In genomic region chr1:241464985-241465384, GRCh38 we compare ENCODE assay signal across 26 cellular contexts. TPM values are rescaled to one million over a fixed set of nuclear protein-coding genes. Genes with fewer than 3 reads are reported as not detected.
A peak's percentile ranks its signal among the peaks of the same experiment; 100 is the strongest.
DNase-seq lines count a peak whose midpoint lies in the region; ATAC-seq, FAIRE-seq and TF ChIP-seq lines count a peak whose summit lies in the region.
"Had no signal": no experiment of that assay in that cellular context is flagged by ENCODE, and none has a peak within 500 bp of the region (broad histone marks: within the 10 kb centered on the region; RNA-seq: fewer than 3 reads in every experiment).

No MANE protein-coding gene starts in this region.

- no peak overlapping the region for H4K5ac ChIP-seq in H9 (ENCODE audit: insufficient read length, low read depth, low read length)

- no peak overlapping the region for H3K18ac ChIP-seq in H9 (ENCODE audit: insufficient read length, low read depth, low read length)

- POLR2A ChIA-PET in A673 (lab: Charles Lee; ENCODE audit: low non-redundant PET) = no interaction called here
- POLR2A ChIA-PET in GM12878 (lab: Charles Lee) = no interaction called here
- POLR2A ChIA-PET in RWPE1 (lab: Yijun Ruan, JAX; ENCODE audit: low non-redundant PET) = no interaction called here

- H2AFZ ChIP-seq in H9 (ENCODE audit: low read length) = no peak overlapping the region
- H2AFZ ChIP-seq in GM12878 (ENCODE audit: control insufficient read depth, low read depth, low read length) = no peak overlapping the region

- H3K27ac ChIP-seq in A673 (ENCODE audit: low read depth, low read length, poor library complexity, severe bottlenecking) (no peak overlapping the region), H9 (ENCODE audit: insufficient read length, low read depth, low read length) (no peak overlapping the region), GM12878 (ENCODE audit: control insufficient read depth, insufficient read depth) (no peak overlapping the region), iPS DF 6.9 (ENCODE audit: low read length) (no peak overlapping the region), RWPE1 (no peak overlapping the region)
- H3K27ac ChIP-seq: BLaER1, left ventricle myocardium inferior, sigmoid colon, SK-N-MC, uterus had no signal

- H2BK20ac ChIP-seq in H9 (ENCODE audit: low read depth, low read length, poor library complexity, severe bottlenecking) = no peak overlapping the region

- in situ Hi-C loops in GM12878 (cut with MboI) = no loop called here

- no peaks in the 10 kb centered on the region for H3K36me3 Mint-ChIP-seq in H9 (ENCODE audit: insufficient read depth in 1 of 3, low read depth in 3 of 3)
- no peaks in the 10 kb centered on the region for H3K36me3 Mint-ChIP-seq in activated T-helper 2 cell treated with anti-CD3 and anti-CD28 coated beads, Interferon-gamma antibody, Interleukin-2, Interleukin-4, amounts not matched to agents 10 μg/mL and 5 μg/mL and 100 μg/mL, durations not matched to agents 14 hours and 24 hours and 36 hours (ENCODE audit: low read depth)
- H3K36me3 Mint-ChIP-seq: activated naive CD4-positive, alpha-beta T cell treated with anti-CD3 and anti-CD28 coated beads, Interleukin-2, amount 50 U/mL, for 72 hours had no signal

- no peaks in the 10 kb centered on the region for H3K9me3 Mint-ChIP-seq in H9
- no peaks in the 10 kb centered on the region for H3K9me3 Mint-ChIP-seq in activated T-helper 2 cell treated with anti-CD3 and anti-CD28 coated beads, Interferon-gamma antibody, Interleukin-2, Interleukin-4, amounts not matched to agents 10 μg/mL and 5 μg/mL and 100 μg/mL, durations not matched to agents 14 hours and 24 hours and 36 hours
- H3K9me3 Mint-ChIP-seq: activated naive CD4-positive, alpha-beta T cell treated with anti-CD3 and anti-CD28 coated beads, Interleukin-2, amount 50 U/mL, for 72 hours; stimulated activated naive CD8-positive, alpha-beta T cell treated with anti-CD3 and anti-CD28 coated beads, Interleukin-15, amount 100 ng/mL, for 72 hours had no signal

- intact Hi-C loops in A673 (cut with micrococcal nuclease; ENCODE audit: unreplicated experiment) (no loop called here), GM12878 (cut with micrococcal nuclease; ENCODE audit: unreplicated experiment) (no loop called here)
- intact Hi-C loops in activated T-helper 2 cell treated with anti-CD3 and anti-CD28 coated beads, Interferon-gamma antibody, Interleukin-2, Interleukin-4, amounts not matched to agents 10 μg/mL and 5 μg/mL and 100 μg/mL, durations not matched to agents 14 hours and 24 hours and 36 hours (cut with micrococcal nuclease) = no loop called here

- 0 out of 2 replicates have a peak, but pooled peaks have one; percentile 2 for TF ChIP-seq RAD21 in GM12878 (IDR thresholded peaks at IDR 0.05; ENCODE audit: insufficient read depth, low read depth, low read length)

- TF ChIP-seq CTCF in A673 (conservative IDR thresholded peaks at IDR 0.05; ENCODE audit: low read depth, low read length) (0 out of 2 replicates have a peak, but pooled peaks have one; percentile 12), H9 (conservative IDR thresholded peaks at IDR 0.05) (peak; percentile 54; the same call in 2 of the 3 replicates), GM12878 (IDR thresholded peaks at IDR 0.05 in 2 of 3, conservative IDR thresholded peaks at IDR 0.05 in 1 of 3; ENCODE audit: control insufficient read depth in 2 of 3, extremely low read depth in 1 of 3, insufficient read depth in 1 of 3, low read depth in 3 of 3, low read length in 3 of 3) (no peak), RWPE1 (conservative IDR thresholded peaks at IDR 0.05; ENCODE audit: low read depth) (no peak)

- H3K4me1 Mint-ChIP-seq in H9 = no peaks in the 10 kb centered on the region
- no peaks in the 10 kb centered on the region for H3K4me1 Mint-ChIP-seq in activated T-helper 2 cell treated with anti-CD3 and anti-CD28 coated beads, Interferon-gamma antibody, Interleukin-2, Interleukin-4, amounts not matched to agents 10 μg/mL and 5 μg/mL and 100 μg/mL, durations not matched to agents 14 hours and 24 hours and 36 hours (ENCODE audit: low read depth)
- H3K4me1 Mint-ChIP-seq: stimulated activated naive CD8-positive, alpha-beta T cell treated with anti-CD3 and anti-CD28 coated beads, Interleukin-15, amount 100 ng/mL, for 72 hours; T-helper 17 cell had no signal

- peaks cover 9% of the 10 kb centered on the region for H3K4me1 ChIP-seq in A673 (ENCODE audit: insufficient read depth, low read length, poor library complexity, severe bottlenecking)
- H3K4me1 ChIP-seq in H9 (ENCODE audit: insufficient read depth, low read length) = no peaks in the 10 kb centered on the region
- no peaks in the 10 kb centered on the region for H3K4me1 ChIP-seq in GM12878 (ENCODE audit: control insufficient read depth, insufficient read depth, low read length)
- no peaks in the 10 kb centered on the region for H3K4me1 ChIP-seq in iPS DF 6.9 (ENCODE audit: control insufficient read depth, insufficient read depth, low read length)
- H3K4me1 ChIP-seq: BLaER1, left ventricle myocardium inferior, sigmoid colon, uterus had no signal

- no peaks in the 10 kb centered on the region for H3K36me3 ChIP-seq in A673 (ENCODE audit: insufficient read depth, low read length, poor library complexity, severe bottlenecking)
- no peaks in the 10 kb centered on the region for H3K36me3 ChIP-seq in GM12878 (ENCODE audit: control insufficient read depth in 2 of 2, insufficient read depth in 2 of 2, low read length in 1 of 2)
- no peaks in the 10 kb centered on the region for H3K36me3 ChIP-seq in iPS DF 6.9 (ENCODE audit: control insufficient read depth, insufficient read depth, low read length)
- H3K36me3 ChIP-seq: BLaER1, left ventricle myocardium inferior, sigmoid colon, uterus had no signal

- H3K79me2 ChIP-seq in H9 (ENCODE audit: insufficient read depth, low read length) (no peaks in the 10 kb centered on the region), GM12878 (ENCODE audit: control insufficient read depth, insufficient read depth, low read length) (no peaks in the 10 kb centered on the region)

- DNase-seq in A673 (ENCODE audit: low spot score) (no peak), H9 (no peak), GM12878 (ENCODE audit: low read depth, low spot score) (no peak), iPS DF 6.9 (ENCODE audit: low read depth, low spot score) (peak; percentile 13), NOMO-1 (lab: John Stamatoyannopoulos, UW; ENCODE audit: unreplicated experiment in 2 of 2) (no peak), RWPE1 (ENCODE audit: low spot score) (no peak)
- no peak for DNase-seq in activated T-helper 2 cell treated with anti-CD3 and anti-CD28 coated beads, Interferon-gamma antibody, Interleukin-2, Interleukin-4, amounts not matched to agents 10 μg/mL and 5 μg/mL and 100 μg/mL, durations not matched to agents 14 hours and 24 hours and 36 hours (ENCODE audit: low spot score)
- DNase-seq: activated CD8-positive, alpha-beta T cell treated with anti-CD3 and anti-CD28 coated beads, Interleukin-2, amount 10 ng/mL, durations not matched to agents 7 days and 5 days; amygdala; DMS79 treated with DMSO at 0.1 percent for 48 hours; GF-D8; left ventricle myocardium inferior; mesenchymal stem cell; NCI-H1417 treated with DMSO at 0.1 percent for 48 hours; NCI-H2029 treated with DMSO at 0.1 percent for 48 hours; NCI-H226; NCI-H69; sigmoid colon; stimulated activated CD4-positive, alpha-beta T cell treated with anti-CD3 and anti-CD28 coated beads, Interleukin-12 subunit alpha, Interleukin-12 subunit beta, amount 100 ng/mL, for 4 hours; stimulated activated CD4-positive, alpha-beta T cell treated with anti-CD3 and anti-CD28 coated beads, Interleukin-2, amount 100 ng/mL, for 48 hours; stimulated activated naive CD8-positive, alpha-beta T cell treated with anti-CD3 and anti-CD28 coated beads, Interleukin-15, amount 100 ng/mL, for 72 hours; T-helper 17 cell; uterus had no signal

- H3K23ac ChIP-seq in H9 (ENCODE audit: insufficient read length, low read depth, low read length) = no peak overlapping the region

- no peak overlapping the region for H2BK5ac ChIP-seq in H9 (ENCODE audit: insufficient read length, low read length)

- no peaks in the 10 kb centered on the region for H3K23me2 ChIP-seq in H9 (ENCODE audit: insufficient read length, low read depth, low read length, poor library complexity, severe bottlenecking)

- SMC1A ChIA-PET in GM12878 (lab: Charles Lee; ENCODE audit: uncharacterized antibody, unreplicated experiment) = no interaction called here

- H4K8ac ChIP-seq in H9 (replicated peaks; ENCODE audit: insufficient read length, low read depth, low read length) = no peak overlapping the region

- BruUV-seq in A673 (replicated peaks; lab: Mats Ljungman, UMichigan) = no TSS peak
- BruUV-seq in GM12878 (replicated peaks; lab: Mats Ljungman, UMichigan) = no TSS peak

- no peak overlapping the region for H3T11ph ChIP-seq in H9 (ENCODE audit: low read length)

- no peaks in the 10 kb centered on the region for H3K27me3 ChIP-seq in A673 (replicated peaks; ENCODE audit: insufficient read depth, low read depth, low read length, poor library complexity)
- H3K27me3 ChIP-seq in H9 (ENCODE audit: insufficient read depth, low read length) = no peaks in the 10 kb centered on the region
- H3K27me3 ChIP-seq in GM12878 (replicated peaks in 1 of 2; ENCODE audit: control insufficient read depth in 2 of 2, insufficient read depth in 2 of 2, low read length in 1 of 2) = no peaks in the 10 kb centered on the region
- no peaks in the 10 kb centered on the region for H3K27me3 ChIP-seq in iPS DF 6.9 (ENCODE audit: control insufficient read depth, insufficient read depth, low read length)
- H3K27me3 ChIP-seq: BLaER1, sigmoid colon, uterus had no signal

- H4K20me1 ChIP-seq in H9 (ENCODE audit: control insufficient read depth, insufficient read depth, insufficient read length) = no peaks in the 10 kb centered on the region
- no peaks in the 10 kb centered on the region for H4K20me1 ChIP-seq in GM12878 (ENCODE audit: control insufficient read depth, insufficient read depth)
- H4K20me1 ChIP-seq: BLaER1 had no signal

- H3K4me3 ChIP-seq in A673 (ENCODE audit: low read depth, low read length, poor library complexity, severe bottlenecking) = no peak overlapping the region
- H3K4me3 ChIP-seq in GM12878 = no peak overlapping the region
- H3K4me3 ChIP-seq in iPS DF 6.9 (ENCODE audit: low read length) = no peak overlapping the region
- H3K4me3 ChIP-seq: BLaER1, left ventricle myocardium inferior, sigmoid colon, SK-N-MC, uterus had no signal

- no peak overlapping the region for H3K14ac ChIP-seq in H9 (ENCODE audit: insufficient read depth, low read length)

- WGBS in H9 (ENCODE audit: extremely low coverage, insufficient read length, low lambda C conversion rate) = no CpG with 5 or more reads among the region's 4 CpGs
- 29% methylated on average over 4 of the region's 4 CpGs for WGBS in GM12878 (ENCODE audit: insufficient coverage, insufficient replicate concordance, low lambda C conversion rate, missing lambda C conversion rate)
- no CpG with 5 or more reads among the region's 4 CpGs for WGBS in iPS DF 6.9 (ENCODE audit: insufficient coverage, insufficient read length)

- H3K9ac ChIP-seq in H9 (ENCODE audit: extremely low read depth, insufficient read length, low read length) (no peak overlapping the region), GM12878 (ENCODE audit: control insufficient read depth, insufficient read depth, low read length) (no peak overlapping the region)
- H3K9ac ChIP-seq: BLaER1 had no signal

- no peak overlapping the region for H4K91ac ChIP-seq in H9 (ENCODE audit: insufficient read length, low read depth, low read length)

- H3K27ac Mint-ChIP-seq in H9 = no peak overlapping the region
- H3K27ac Mint-ChIP-seq in activated T-helper 2 cell treated with anti-CD3 and anti-CD28 coated beads, Interferon-gamma antibody, Interleukin-2, Interleukin-4, amounts not matched to agents 10 μg/mL and 5 μg/mL and 100 μg/mL, durations not matched to agents 14 hours and 24 hours and 36 hours = no peak overlapping the region
- H3K27ac Mint-ChIP-seq: activated CD8-positive, alpha-beta T cell treated with anti-CD3 and anti-CD28 coated beads, Interleukin-2, amount 10 ng/mL, durations not matched to agents 7 days and 5 days; activated naive CD4-positive, alpha-beta T cell treated with anti-CD3 and anti-CD28 coated beads, Interleukin-2, amount 50 U/mL, for 72 hours; stimulated activated naive CD8-positive, alpha-beta T cell treated with anti-CD3 and anti-CD28 coated beads, Interleukin-15, amount 100 ng/mL, for 72 hours; T-helper 17 cell had no signal

- no peak for ATAC-seq in GM12878
- ATAC-seq: activated CD8-positive, alpha-beta T cell treated with anti-CD3 and anti-CD28 coated beads, Interleukin-2, amount 10 ng/mL, durations not matched to agents 7 days and 5 days; activated naive CD4-positive, alpha-beta T cell treated with anti-CD3 and anti-CD28 coated beads, Interleukin-2, amount 50 U/mL, for 72 hours; stimulated activated naive CD8-positive, alpha-beta T cell treated with anti-CD3 and anti-CD28 coated beads, Interleukin-15, amount 100 ng/mL, for 72 hours; T-helper 17 cell had no signal

- no peak overlapping the region for H2BK12ac ChIP-seq in H9 (ENCODE audit: insufficient read length, low read depth, low read length)

- H2AK5ac ChIP-seq in H9 (ENCODE audit: insufficient read length, low read length) = no peak overlapping the region

- no peak overlapping the region for H2BK15ac ChIP-seq in H9 (ENCODE audit: low read depth, low read length)

- H3K9me3 ChIP-seq in A673 (ENCODE audit: low read depth, low read length, poor library complexity, severe bottlenecking) = no peaks in the 10 kb centered on the region
- no peaks in the 10 kb centered on the region for H3K9me3 ChIP-seq in H9 (ENCODE audit: control insufficient read depth, low read depth, low read length)
- no peaks in the 10 kb centered on the region for H3K9me3 ChIP-seq in GM12878 (replicated peaks; ENCODE audit: control insufficient read depth, insufficient read depth, low read length)
- H3K9me3 ChIP-seq in iPS DF 6.9 (ENCODE audit: control insufficient read depth, insufficient read depth, low read length) = no peaks in the 10 kb centered on the region
- H3K9me3 ChIP-seq: BLaER1, left ventricle myocardium inferior, sigmoid colon, uterus had no signal

- TF ChIP-seq POLR2A in GM12878 (IDR thresholded peaks at IDR 0.05; ENCODE audit: low read depth, low read length) = no peak

- no peak overlapping the region for H3K56ac ChIP-seq in H9 (ENCODE audit: insufficient read length, low read depth, low read length)

- CTCF ChIA-PET in A673 (lab: Charles Lee) (no interaction called here), GM12878 (lab: Yijun Ruan, JAX) (no interaction called here), RWPE1 (lab: Yijun Ruan, JAX) (no interaction called here)

- FAIRE-seq in GM12878 (lab: Jason Lieb, UNC) = no peak

- H3K79me1 ChIP-seq in H9 (ENCODE audit: insufficient read depth, low read depth, low read length, poor library complexity, severe bottlenecking) = no peaks in the 10 kb centered on the region

- H3K4ac ChIP-seq in H9 (ENCODE audit: low read depth, low read length) = no peak overlapping the region

- H3K4me3 Mint-ChIP-seq in H9 = no peak overlapping the region
- H3K4me3 Mint-ChIP-seq in activated T-helper 2 cell treated with anti-CD3 and anti-CD28 coated beads, Interferon-gamma antibody, Interleukin-2, Interleukin-4, amounts not matched to agents 10 μg/mL and 5 μg/mL and 100 μg/mL, durations not matched to agents 14 hours and 24 hours and 36 hours (ENCODE audit: low read depth) = no peak overlapping the region
- H3K4me3 Mint-ChIP-seq: activated CD8-positive, alpha-beta T cell treated with anti-CD3 and anti-CD28 coated beads, Interleukin-2, amount 10 ng/mL, durations not matched to agents 7 days and 5 days; stimulated activated naive CD8-positive, alpha-beta T cell treated with anti-CD3 and anti-CD28 coated beads, Interleukin-15, amount 100 ng/mL, for 72 hours; T-helper 17 cell had no signal

- RAD21 ChIA-PET in GM12878 (lab: Charles Lee; ENCODE audit: unreplicated experiment) = no interaction called here

- TF ChIP-seq EP300 in GM12878 (IDR thresholded peaks at IDR 0.05; ENCODE audit: borderline replicate concordance in 1 of 2, control insufficient read depth in 1 of 2, low read depth in 2 of 2, low read length in 2 of 2) = no peak

- no peak overlapping the region for H3K4me2 ChIP-seq in H9 (ENCODE audit: insufficient read depth, insufficient read length, low read length)
- no peak overlapping the region for H3K4me2 ChIP-seq in GM12878 (ENCODE audit: control insufficient read depth, insufficient read depth)
- H3K4me2 ChIP-seq: BLaER1 had no signal

- no peak overlapping the region for H2BK120ac ChIP-seq in H9 (ENCODE audit: low read depth, low read length, poor library complexity, severe bottlenecking)

- peaks cover 18% of the 10 kb centered on the region for H3K27me3 Mint-ChIP-seq in H9 (ENCODE audit: low read depth)
- H3K27me3 Mint-ChIP-seq in activated T-helper 2 cell treated with anti-CD3 and anti-CD28 coated beads, Interferon-gamma antibody, Interleukin-2, Interleukin-4, amounts not matched to agents 10 μg/mL and 5 μg/mL and 100 μg/mL, durations not matched to agents 14 hours and 24 hours and 36 hours (ENCODE audit: low read depth) = peaks cover 2% of the 10 kb centered on the region
- H3K27me3 Mint-ChIP-seq: stimulated activated naive CD8-positive, alpha-beta T cell treated with anti-CD3 and anti-CD28 coated beads, Interleukin-15, amount 100 ng/mL, for 72 hours had no signal

RNA-seq across cellular contexts. Expression of gene FH, which starts 54.6 kb away (rescaled TPM):
- total RNA-seq in A673 (2021) (73.6 and 75.4 TPM in 2 replicates), H9 (2021) (81.6 and 83.9 TPM in 2 replicates), GM12878 (2014; rRNA removed) (66.3 and 68.6 TPM in 2 replicates), GM12878 (2014; rRNA removed; fragmentation: Illumina TruSeq; extraction: Trizol) (77.2 and 77.8 TPM in 2 replicates), GM12878 (2021) (75.6 and 78.1 TPM in 2 replicates)
- 38.7 and 61.7 TPM in 2 replicates for total RNA-seq in GM12878 (2013; cell fraction: nucleolus; rRNA removed)
- polyA plus RNA-seq in GM12878 (2011; ENCODE audit: low read depth) = 71.7 TPM
- polyA plus RNA-seq in GM12878 (2011; rRNA removed) (74.6 and 84.9 TPM in 2 replicates), GM12878 (2014; fragmentation: Illumina TruSeq; extraction: Trizol) (75.3 and 83.4 TPM in 2 replicates), GM12878 (2014; fragmentation: Nextera tagmentation; extraction: Ambion mirVana) (10 to 100 TPM; 44.7 to 57.5 TPM), GM12878 (2014; rRNA removed) (72.9 and 82.5 TPM in 2 replicates), GM12878 (2016; fragmentation: Nextera tagmentation; extraction: Ambion mirVana) (100 to 1,000 TPM; 119 to 124 TPM)
- 44.5 and 50.5 TPM in 2 replicates for polyA plus RNA-seq in GM12878 (2011; cell fraction: cytosol; rRNA removed)
- polyA plus RNA-seq in GM12878 (2011; cell fraction: nucleus; rRNA removed) = 51.6 and 69.9 TPM in 2 replicates
- 57.1 and 76.8 TPM in 2 replicates for polyA plus RNA-seq in GM12878 (2012)
- 55.6 and 77.6 TPM in 2 replicates for polyA minus RNA-seq in GM12878 (2011; rRNA and poly(A)+ RNA removed)
- polyA minus RNA-seq in GM12878 (2011; cell fraction: cytosol; rRNA and poly(A)+ RNA removed) = 21.5 and 22.8 TPM in 2 replicates
- polyA minus RNA-seq in GM12878 (2011; cell fraction: nucleus; rRNA and poly(A)+ RNA removed) = 15.5 and 27.2 TPM in 2 replicates
- 96.5 and 102 TPM in 2 replicates for total RNA-seq in activated T-helper 2 cell treated with anti-CD3 and anti-CD28 coated beads, Interferon-gamma antibody, Interleukin-2, Interleukin-4, amounts not matched to agents 10 μg/mL and 5 μg/mL and 100 μg/mL, durations not matched to agents 14 hours and 24 hours and 36 hours

Comparison
In these comparisons a context has a peak if more than half of its experiments do, and no peak if none do; other contexts are left out.
1. CTCF ChIP-seq: peak in A673 (single experiment) and H9 (single experiment); none in GM12878 (0 of 3) and RWPE1 (single experiment).